ENCODE assay signal across 12 cellular contexts in the genomic region with DNA sequence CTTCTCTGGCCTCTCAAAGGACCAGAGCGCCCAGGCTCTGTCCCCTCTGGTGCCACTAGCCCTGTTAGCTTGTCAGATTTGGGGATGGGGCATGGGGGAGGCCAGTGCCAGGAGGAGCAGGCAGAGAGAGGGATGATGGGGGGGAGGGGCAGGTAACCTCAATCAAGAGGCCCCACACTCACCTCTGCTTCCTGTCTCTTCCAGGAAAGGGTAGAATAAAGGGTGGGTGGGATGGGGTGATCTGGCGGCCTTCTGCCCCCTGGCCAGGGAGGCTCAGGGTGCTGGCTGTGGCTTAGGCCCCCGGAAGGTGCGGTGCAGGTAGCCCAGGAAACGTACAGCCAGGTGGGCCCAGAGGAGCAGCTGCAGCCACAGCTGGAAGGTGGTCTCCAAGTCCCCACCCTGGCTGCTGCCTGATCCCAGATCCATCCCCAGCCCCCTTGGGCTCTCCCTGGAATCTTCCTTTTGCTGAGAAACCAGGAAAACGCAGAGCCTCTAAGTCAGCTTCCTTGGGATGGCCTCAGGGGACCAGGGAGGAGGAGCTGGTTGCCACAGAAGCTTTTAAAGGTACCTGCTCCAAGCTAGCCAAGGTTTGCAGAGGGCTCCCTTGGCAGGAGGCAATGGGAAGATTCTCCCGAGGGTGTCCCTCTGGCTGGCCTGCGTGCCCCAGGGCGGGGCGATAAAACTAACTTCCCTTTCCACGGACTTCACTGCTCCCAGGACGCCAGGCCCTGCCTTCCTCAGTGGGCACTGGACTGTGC. TPM values are rescaled to one million over a fixed set of nuclear protein-coding genes. Genes with fewer than 3 reads are reported as not detected.
DNase-seq lines count a peak whose midpoint lies in the region; ATAC-seq lines count a peak whose summit lies in the region.
"Had no signal": no experiment of that assay in that cellular context is flagged by ENCODE, and none has a peak within 500 bp of the region (broad histone marks: within the 10 kb centered on the region; RNA-seq: fewer than 3 reads in every experiment).

No MANE protein-coding gene starts in this region.

- H3K9ac ChIP-seq in adipocyte (ENCODE audit: low read length) (peak overlapping the region; percentile 69), skeletal muscle satellite cell (ENCODE audit: low read depth, low read length) (peak overlapping the region; percentile 65)

- peak overlapping the region; percentile 70 for H3K4me3 ChIP-seq in adipocyte (ENCODE audit: low read length)
- H3K4me3 ChIP-seq in skeletal muscle satellite cell (ENCODE audit: low read length): peak overlapping the region; percentile 38

- no peaks in the 10 kb centered on the region for H3K9me3 ChIP-seq in adipocyte (ENCODE audit: control insufficient read depth, low read length)
- no peaks in the 10 kb centered on the region for H3K9me3 ChIP-seq in skeletal muscle satellite cell (replicated peaks; ENCODE audit: low read length)

- ATAC-seq in GM21825 (IDR thresholded peaks at IDR 0.05; ENCODE audit: unreplicated experiment) (no peak), GM18873 (IDR thresholded peaks at IDR 0.05; ENCODE audit: low FRiP score, unreplicated experiment) (no peak)

- H3K27ac ChIP-seq in layer of hippocampus (ENCODE audit: low read depth, low read length): peak overlapping the region; percentile 32

- H3K27me3 ChIP-seq in adipocyte (replicated peaks; ENCODE audit: control insufficient read depth, insufficient read depth, low read length) (no peaks in the 10 kb centered on the region), layer of hippocampus (ENCODE audit: control insufficient read depth, insufficient read depth, low read length) (no peaks in the 10 kb centered on the region), skeletal muscle satellite cell (ENCODE audit: control insufficient read depth, insufficient read depth, low read length) (no peaks in the 10 kb centered on the region)

- peak overlapping the region; percentile 75 for H3K4me2 ChIP-seq in skeletal muscle satellite cell (ENCODE audit: low read length)

- DNase-seq in GM03348 (ENCODE audit: low spot score) (peak; percentile 28), adipocyte (ENCODE audit: low read depth) (no peak), NCI-H526 (lab: John Stamatoyannopoulos, UW) (no peak)
- no peak for DNase-seq in stimulated activated naive CD4-positive, alpha-beta T cell (lab: John Stamatoyannopoulos, UW)
- DNase-seq: COR-L47, NCI-H2171 treated with DMSO at 0.1 percent for 48 hours had no signal

- H3K36me3 ChIP-seq in adipocyte (ENCODE audit: control insufficient read depth, insufficient read depth, low read length, severe bottlenecking): peaks cover 3% of the 10 kb centered on the region
- H3K36me3 ChIP-seq in skeletal muscle satellite cell (ENCODE audit: insufficient read depth, low read length): no peaks in the 10 kb centered on the region

- H3K4me1 ChIP-seq in adipocyte (ENCODE audit: control insufficient read depth, insufficient read depth, low read length) (peaks cover 68% of the 10 kb centered on the region), skeletal muscle satellite cell (ENCODE audit: control insufficient read depth, insufficient read depth, low read length) (peaks cover 42% of the 10 kb centered on the region)

RNA-seq across cellular contexts. Expression of gene PRKACA, which starts 5.3 kb away (rescaled TPM):
- total RNA-seq in skeletal muscle satellite cell (2012; rRNA removed): 48.4 and 75.8 TPM in 2 replicates

RNA-seq across cellular contexts. Expression of gene SAMD1, which starts 21.7 kb away (rescaled TPM):
- 33.9 and 34.2 TPM in 2 replicates for total RNA-seq in skeletal muscle satellite cell (2012; rRNA removed)

RNA-seq across cellular contexts. Expression of gene ASF1B, which starts 24.2 kb away (rescaled TPM):
- 9.1 and 17.3 TPM in 2 replicates for total RNA-seq in skeletal muscle satellite cell (2012; rRNA removed)

RNA-seq across cellular contexts. Expression of gene C19orf67, which starts 26.6 kb away (rescaled TPM):
- total RNA-seq in skeletal muscle satellite cell (2012; rRNA removed): 0.51 TPM in 1 of 2 replicates, not detected in the other
- total RNA-seq: frontal cortex, mononuclear cell had no signal

RNA-seq across cellular contexts. Expression of gene MISP3, which starts 39.6 kb away (rescaled TPM):
- not detected in 2 replicates for total RNA-seq in skeletal muscle satellite cell (2012; rRNA removed)
